Comparison of ENCODE assay signal across 14 cellular contexts in the genomic region with DNA sequence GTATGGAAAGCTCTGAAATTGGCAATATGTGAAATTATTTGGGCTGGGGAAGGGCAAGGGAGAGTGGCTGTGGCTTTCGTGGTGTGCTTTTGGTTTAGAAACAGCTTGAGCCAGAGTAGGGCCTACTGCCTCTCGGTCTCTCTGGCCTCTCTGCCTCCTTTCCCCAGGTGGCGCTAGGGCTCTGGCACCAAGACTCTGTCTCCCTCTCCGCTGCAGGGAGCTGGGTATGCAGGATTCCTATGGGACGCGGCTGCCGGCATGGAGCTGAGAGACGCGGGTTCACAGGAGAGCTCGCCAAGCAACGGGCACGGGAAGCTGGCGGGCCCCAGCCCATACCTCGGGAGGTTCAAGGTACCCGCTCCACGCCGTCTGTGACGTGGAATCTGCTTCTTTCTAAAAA.
A peak's percentile ranks its signal among the peaks of the same experiment; 100 is the strongest.
DNase-seq lines count a peak whose midpoint lies in the region; ATAC-seq and TF ChIP-seq lines count a peak whose summit lies in the region.
"Had no signal": no experiment of that assay in that cellular context is flagged by ENCODE, and none has a peak within 500 bp of the region (broad histone marks: within the 10 kb centered on the region; RNA-seq: fewer than 3 reads in every experiment).

No MANE protein-coding gene starts in this region.

- peaks cover 50% of the 10 kb centered on the region for H3K4me1 ChIP-seq in GM23338 (ENCODE audit: insufficient read depth)
- peaks cover 21% of the 10 kb centered on the region for H3K4me1 ChIP-seq in endodermal cell (ENCODE audit: control insufficient read depth, insufficient read depth, low read length)

- H3K9me3 Mint-ChIP-seq in GM23338 (no peaks in the 10 kb centered on the region), endodermal cell (no peaks in the 10 kb centered on the region)
- H3K9me3 Mint-ChIP-seq in activated CD4-positive, alpha-beta memory T cell treated with anti-CD3 and anti-CD28 coated beads, Interleukin-2, amount 10 ng/mL, durations not matched to agents 7 days and 5 days = no peaks in the 10 kb centered on the region
- H3K9me3 Mint-ChIP-seq: activated T-cell treated with anti-CD3 and anti-CD28 coated beads, Interleukin-2, amount 50 U/mL, for 24 hours had no signal

- POLR2A ChIA-PET in HEK293T (lab: Yijun Ruan, JAX) = no interaction called here
- POLR2A ChIA-PET in activated CD4-positive, alpha-beta memory T cell treated with anti-CD3 and anti-CD28 coated beads, Interleukin-2, amount 10 ng/mL, durations not matched to agents 7 days and 5 days (lab: Charles Lee) = no interaction called here

- H3K27ac ChIP-seq in 22Rv1 = no peak overlapping the region
- H3K27ac ChIP-seq in GM23338 (ENCODE audit: low read depth) = no peak overlapping the region
- no peak overlapping the region for H3K27ac ChIP-seq in endodermal cell (ENCODE audit: low read depth, low read length)
- H3K27ac ChIP-seq: colonic mucosa, testis had no signal

- TF ChIP-seq CTCF in 22Rv1 (IDR thresholded peaks at IDR 0.05) = peak; percentile 29; the same call in 1 of the 2 replicates
- TF ChIP-seq CTCF in GM23338 (conservative IDR thresholded peaks at IDR 0.05; ENCODE audit: low read depth in 2 of 2) = peak; percentile 28 to 64; a peak in 3 of 4 replicates
- TF ChIP-seq CTCF in endodermal cell (conservative IDR thresholded peaks at IDR 0.05) = peak; percentile 58

- H3K27me3 Mint-ChIP-seq in GM23338 (ENCODE audit: insufficient read depth, low read depth, poor library complexity) (peaks cover 20% of the 10 kb centered on the region), endodermal cell (ENCODE audit: insufficient read depth) (no peaks in the 10 kb centered on the region)
- no peaks in the 10 kb centered on the region for H3K27me3 Mint-ChIP-seq in activated CD4-positive, alpha-beta memory T cell treated with anti-CD3 and anti-CD28 coated beads, Interleukin-2, amount 10 ng/mL, durations not matched to agents 7 days and 5 days
- H3K27me3 Mint-ChIP-seq: activated CD4-positive, alpha-beta T cell treated with anti-CD3 and anti-CD28 coated beads for 36 hours; activated T-cell treated with anti-CD3 and anti-CD28 coated beads, Interleukin-2, amount 50 U/mL, for 24 hours had no signal

- no peak overlapping the region for H2AFZ ChIP-seq in GM23338

- H3K4me3 Mint-ChIP-seq in GM23338 (no peak overlapping the region), endodermal cell (no peak overlapping the region)
- no peak overlapping the region for H3K4me3 Mint-ChIP-seq in activated CD4-positive, alpha-beta memory T cell treated with anti-CD3 and anti-CD28 coated beads, Interleukin-2, amount 10 ng/mL, durations not matched to agents 7 days and 5 days
- H3K4me3 Mint-ChIP-seq: activated CD4-positive, alpha-beta T cell treated with anti-CD3 and anti-CD28 coated beads for 36 hours; activated T-cell treated with anti-CD3 and anti-CD28 coated beads, Interleukin-2, amount 50 U/mL, for 24 hours had no signal

- peaks cover 9% of the 10 kb centered on the region for H3F3A ChIP-seq in GM23338 (replicated peaks; ENCODE audit: low read depth)

- WGBS in endodermal cell (ENCODE audit: insufficient coverage in 1 of 2, insufficient read length in 1 of 2), 2 experiments = 88 to 91% methylated on average over 6 to 18 of the region's 18 CpGs

- peak; percentile 63 for DNase-seq in GM23338 (ENCODE audit: low spot score)
- peak; percentile 11 for DNase-seq in SHP77 treated with DMSO at 0.1 percent for 48 hours (lab: John Stamatoyannopoulos, UW)
- DNase-seq in endodermal cell = peak; percentile 87
- no peak for DNase-seq in HEK293T (ENCODE audit: extremely low spot score)
- no peak for DNase-seq in DMS79 treated with DMSO at 0.1 percent for 48 hours (lab: John Stamatoyannopoulos, UW)
- no peak for DNase-seq in activated CD4-positive, alpha-beta memory T cell treated with anti-CD3 and anti-CD28 coated beads, Interleukin-2, amount 10 ng/mL, durations not matched to agents 7 days and 5 days
- DNase-seq: activated CD4-positive, alpha-beta T cell treated with anti-CD3 and anti-CD28 coated beads for 36 hours; activated T-cell treated with anti-CD3 and anti-CD28 coated beads, Interleukin-2, amount 50 U/mL, for 24 hours; colonic mucosa; DMS153; SW 1271; testis had no signal

- no peak overlapping the region for H3K4me2 ChIP-seq in GM23338

- no peaks in the 10 kb centered on the region for H3K9me3 ChIP-seq in endodermal cell (ENCODE audit: control insufficient read depth, low read length)
- H3K9me3 ChIP-seq: colonic mucosa, testis had no signal

- H3K36me3 ChIP-seq in GM23338 (ENCODE audit: insufficient read depth) (no peaks in the 10 kb centered on the region; the same call in 1 of the 2 replicates), endodermal cell (ENCODE audit: control insufficient read depth, insufficient read depth, low read length) (no peaks in the 10 kb centered on the region)
- H3K36me3 ChIP-seq: colonic mucosa had no signal

- H3K4me3 ChIP-seq in GM23338 (no peak overlapping the region), endodermal cell (ENCODE audit: low read length) (no peak overlapping the region)
- H3K4me3 ChIP-seq: colonic mucosa, testis had no signal

- no peak overlapping the region for H3K9ac ChIP-seq in endodermal cell (ENCODE audit: extremely low read depth, low read length, poor library complexity, severe bottlenecking)

- H3K9me2 ChIP-seq in GM23338 (ENCODE audit: insufficient read depth) = no peaks in the 10 kb centered on the region

- no peaks in the 10 kb centered on the region for H4K20me1 ChIP-seq in GM23338 (replicated peaks; ENCODE audit: insufficient read depth)

- no peaks in the 10 kb centered on the region for H3K79me2 ChIP-seq in GM23338 (replicated peaks; ENCODE audit: insufficient read depth)

- CTCF ChIA-PET in HEK293T (lab: Yijun Ruan, JAX) = interaction anchor here (0.9 to 1.2 kb wide), 2 partner anchors 11 to 156 kb away, joined by 3 to 4 read pairs; no protein-coding TSS in a partner anchor
- CTCF ChIA-PET in activated CD4-positive, alpha-beta memory T cell treated with anti-CD3 and anti-CD28 coated beads, Interleukin-2, amount 10 ng/mL, durations not matched to agents 7 days and 5 days (lab: Charles Lee) = interaction anchor here (1.3 kb wide), 1 partner anchor 83 kb away, joined by 3 read pairs; no protein-coding TSS in a partner anchor

- H3K36me3 Mint-ChIP-seq in GM23338 (ENCODE audit: low read depth) (peaks cover 14% of the 10 kb centered on the region; the same call in 2 of the 3 replicates), endodermal cell (ENCODE audit: low read depth) (peaks cover 16% of the 10 kb centered on the region)
- H3K36me3 Mint-ChIP-seq in activated CD4-positive, alpha-beta memory T cell treated with anti-CD3 and anti-CD28 coated beads, Interleukin-2, amount 10 ng/mL, durations not matched to agents 7 days and 5 days (ENCODE audit: low read depth) = peaks cover 5% of the 10 kb centered on the region

- ATAC-seq in GM23338 (peak; percentile 45), GM18517 (IDR thresholded peaks at IDR 0.05; ENCODE audit: unreplicated experiment) (no peak)
- ATAC-seq: activated CD4-positive, alpha-beta T cell treated with anti-CD3 and anti-CD28 coated beads for 36 hours had no signal

- H3K27me3 ChIP-seq in GM23338 (ENCODE audit: insufficient read depth) = no peaks in the 10 kb centered on the region
- H3K27me3 ChIP-seq in endodermal cell (ENCODE audit: control insufficient read depth, insufficient read depth, low read length, poor library complexity, severe bottlenecking) = no peaks in the 10 kb centered on the region
- H3K27me3 ChIP-seq: colonic mucosa, testis had no signal

- H3K4me1 Mint-ChIP-seq in GM23338 (peaks cover 67% of the 10 kb centered on the region), endodermal cell (peaks cover 71% of the 10 kb centered on the region)
- H3K4me1 Mint-ChIP-seq in activated CD4-positive, alpha-beta memory T cell treated with anti-CD3 and anti-CD28 coated beads, Interleukin-2, amount 10 ng/mL, durations not matched to agents 7 days and 5 days = peaks cover 88% of the 10 kb centered on the region

- H3K27ac Mint-ChIP-seq in GM23338 (no peak overlapping the region; the same call in 1 of the 2 replicates), endodermal cell (peak overlapping the region; percentile 75)
- no peak overlapping the region for H3K27ac Mint-ChIP-seq in activated CD4-positive, alpha-beta memory T cell treated with anti-CD3 and anti-CD28 coated beads, Interleukin-2, amount 10 ng/mL, durations not matched to agents 7 days and 5 days
- H3K27ac Mint-ChIP-seq: activated CD4-positive, alpha-beta T cell treated with anti-CD3 and anti-CD28 coated beads for 36 hours had no signal

TF ChIP-seq in GM23338, 12 proteins besides CTCF, POLR2A, EP300 and RAD21:
- TF ChIP-seq, protein P1, sequence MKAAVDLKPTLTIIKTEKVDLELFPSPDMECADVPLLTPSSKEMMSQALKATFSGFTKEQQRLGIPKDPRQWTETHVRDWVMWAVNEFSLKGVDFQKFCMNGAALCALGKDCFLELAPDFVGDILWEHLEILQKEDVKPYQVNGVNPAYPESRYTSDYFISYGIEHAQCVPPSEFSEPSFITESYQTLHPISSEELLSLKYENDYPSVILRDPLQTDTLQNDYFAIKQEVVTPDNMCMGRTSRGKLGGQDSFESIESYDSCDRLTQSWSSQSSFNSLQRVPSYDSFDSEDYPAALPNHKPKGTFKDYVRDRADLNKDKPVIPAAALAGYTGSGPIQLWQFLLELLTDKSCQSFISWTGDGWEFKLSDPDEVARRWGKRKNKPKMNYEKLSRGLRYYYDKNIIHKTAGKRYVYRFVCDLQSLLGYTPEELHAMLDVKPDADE (IDR thresholded peaks at IDR 0.05) = no peak
TF ChIP-seq in GM23338: peak in this region for 0.

TF ChIP-seq in HEK293T, 16 proteins besides CTCF, POLR2A, EP300 and RAD21 (continues in another document):
- TF ChIP-seq SUZ12 (IDR thresholded peaks at IDR 0.05) (no peak), LEF1 (IDR thresholded peaks at IDR 0.05; ENCODE audit: borderline replicate concordance) (no peak), ARNT (IDR thresholded peaks at IDR 0.05) (no peak), FOXM1 (IDR thresholded peaks at IDR 0.05; ENCODE audit: borderline replicate concordance) (no peak), SP1 (IDR thresholded peaks at IDR 0.05) (no peak), ZNF384 (IDR thresholded peaks at IDR 0.05) (no peak), FOXA1 (IDR thresholded peaks at IDR 0.05) (no peak), BHLHE40 (IDR thresholded peaks at IDR 0.05; ENCODE audit: borderline replicate concordance) (no peak), CTBP1 (IDR thresholded peaks at IDR 0.05; ENCODE audit: borderline replicate concordance) (no peak), ELF4 (IDR thresholded peaks at IDR 0.05) (no peak), FOXK2 (IDR thresholded peaks at IDR 0.05) (no peak), NFRKB (IDR thresholded peaks at IDR 0.05) (no peak), L3MBTL2 (conservative IDR thresholded peaks at IDR 0.05) (no peak), TARDBP (IDR thresholded peaks at IDR 0.05) (no peak), HDGF (IDR thresholded peaks at IDR 0.05; ENCODE audit: borderline replicate concordance) (no peak)

Comparison
In these comparisons a context has a peak if more than half of its experiments do, and no peak if none do; other contexts are left out.
1. DNase-seq: peak in GM23338 (single experiment), SHP77 treated with DMSO at 0.1 percent for 48 hours (single experiment) and endodermal cell (single experiment); none in HEK293T (single experiment), DMS79 treated with DMSO at 0.1 percent for 48 hours (single experiment) and activated CD4-positive, alpha-beta memory T cell treated with anti-CD3 and anti-CD28 coated beads, Interleukin-2, amount 10 ng/mL, durations not matched to agents 7 days and 5 days (single experiment).
2. Peak in every context shown above with its lines, with median percentiles within 50 percentile points of each other: CTCF ChIP-seq.